27 cellular contexts compared by ENCODE assay signal in the genomic region with DNA sequence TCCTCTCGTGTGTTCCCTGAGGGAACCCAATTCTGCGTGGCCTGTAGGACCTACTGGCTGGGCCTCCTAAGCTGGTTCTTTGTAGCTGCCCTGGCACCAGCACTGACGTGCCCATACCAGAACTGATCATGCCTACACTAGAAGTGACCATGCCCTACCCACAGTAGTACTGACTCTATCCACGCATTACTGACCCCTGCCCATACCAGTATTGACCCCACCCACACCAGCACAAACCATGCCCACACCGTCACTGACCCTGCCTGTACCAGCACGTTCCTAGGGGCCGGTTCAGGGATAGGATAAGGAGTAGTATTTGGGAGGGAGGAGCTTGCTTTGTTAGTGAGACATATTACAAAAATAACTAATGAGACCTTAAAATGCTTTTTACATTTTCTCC.
"Had no signal": no experiment of that assay in that cellular context is flagged by ENCODE, and none has a peak within 500 bp of the region (broad histone marks: within the 10 kb centered on the region; RNA-seq: fewer than 3 reads in every experiment).

No MANE protein-coding gene starts in this region.

- H3K9me3 ChIP-seq: ovary, psoas muscle, right lobe of liver, sigmoid colon, stomach, thoracic aorta, thyroid gland, tibial nerve, upper lobe of left lung, uterus had no signal

- ATAC-seq: psoas muscle; stimulated activated effector memory CD8-positive, alpha-beta T cell treated with anti-CD3 and anti-CD28 coated beads, Interleukin-12 subunit alpha, Interleukin-12 subunit beta, amount 100 ng/mL, for 72 hours; stimulated activated naive B cell treated with anti-CD40 and anti-IgM and Interleukin-4, amounts not matched to agents 10 μg/mL and 1 μg/mL and 100 μg/mL, for 72 hours had no signal

- H3K9ac ChIP-seq: neural progenitor cell, parathyroid adenoma had no signal

- H3K4me3 ChIP-seq: neural progenitor cell, ovary, psoas muscle, right lobe of liver, sigmoid colon, stomach, thoracic aorta, thyroid gland, tibial nerve, upper lobe of left lung, uterus had no signal

- H3K4me1 Mint-ChIP-seq: naive B cell; nephron; neural progenitor cell; stimulated activated effector memory CD8-positive, alpha-beta T cell treated with anti-CD3 and anti-CD28 coated beads, Interleukin-12 subunit alpha, Interleukin-12 subunit beta, amount 100 ng/mL, for 72 hours; stimulated activated naive B cell treated with anti-CD40 and anti-IgM and Interleukin-4, amounts not matched to agents 10 μg/mL and 1 μg/mL and 100 μg/mL, for 72 hours had no signal

- DNase-seq: naive B cell; occipital lobe; ovary; posterior cingulate gyrus; psoas muscle; right cardiac atrium; right lobe of liver; sigmoid colon; small intestine; stimulated activated CD4-positive, alpha-beta T cell treated with anti-CD3 and anti-CD28 coated beads, Interleukin-15, amount 100 ng/mL, for 24 hours; stimulated activated CD4-positive, alpha-beta T cell treated with anti-CD3 and anti-CD28 coated beads, Interleukin-2, amount 100 ng/mL, for 24 hours; stimulated activated CD4-positive, alpha-beta T cell treated with anti-CD3 and anti-CD28 coated beads, Interleukin-2, amount 100 ng/mL, for 48 hours; stimulated activated CD4-positive, alpha-beta T cell treated with anti-CD3 and anti-CD28 coated beads, Interleukin-4, amount 100 ng/mL, for 24 hours; stimulated activated naive B cell treated with anti-CD40 and anti-IgM and Interleukin-4, amounts not matched to agents 10 μg/mL and 1 μg/mL and 100 μg/mL, for 72 hours; stimulated activated naive CD4-positive, alpha-beta T cell treated with Interleukin-2 at 50 U/mL for 16 hours; stomach; thyroid gland; uterus had no signal

- H3K27ac ChIP-seq: neural progenitor cell, ovary, parathyroid adenoma, psoas muscle, right lobe of liver, sigmoid colon, stomach, thoracic aorta, thyroid gland, tibial nerve, upper lobe of left lung, uterus had no signal

- H3K36me3 ChIP-seq: ovary, uterus had no signal

- H3K9me3 Mint-ChIP-seq: stimulated activated effector memory CD8-positive, alpha-beta T cell treated with anti-CD3 and anti-CD28 coated beads, Interleukin-12 subunit alpha, Interleukin-12 subunit beta, amount 100 ng/mL, for 72 hours; stimulated activated naive B cell treated with anti-CD40 and anti-IgM and Interleukin-4, amounts not matched to agents 10 μg/mL and 1 μg/mL and 100 μg/mL, for 72 hours had no signal

- H3K4me1 ChIP-seq: neural progenitor cell, parathyroid adenoma, psoas muscle, right lobe of liver, sigmoid colon, stomach, tibial nerve, upper lobe of left lung, uterus had no signal

- H3K27ac Mint-ChIP-seq: naive B cell; nephron; neural progenitor cell; progenitor cell of endocrine pancreas; stimulated activated effector memory CD8-positive, alpha-beta T cell treated with anti-CD3 and anti-CD28 coated beads, Interleukin-12 subunit alpha, Interleukin-12 subunit beta, amount 100 ng/mL, for 72 hours; stimulated activated naive B cell treated with anti-CD40 and anti-IgM and Interleukin-4, amounts not matched to agents 10 μg/mL and 1 μg/mL and 100 μg/mL, for 72 hours; stimulated activated naive CD8-positive, alpha-beta T cell treated with anti-CD3 and anti-CD28 coated beads, Interleukin-15, Interleukin-2, amounts not matched to agents 100 ng/mL and 50 ng/mL, for 24 hours had no signal

- H3K27me3 ChIP-seq: neural progenitor cell, ovary, right lobe of liver, sigmoid colon, stomach, thyroid gland, tibial nerve, upper lobe of left lung, uterus had no signal

- H3K27me3 Mint-ChIP-seq: naive B cell; progenitor cell of endocrine pancreas; stimulated activated naive B cell treated with anti-CD40 and anti-IgM and Interleukin-4, amounts not matched to agents 10 μg/mL and 1 μg/mL and 100 μg/mL, for 72 hours; stimulated activated naive CD8-positive, alpha-beta T cell treated with anti-CD3 and anti-CD28 coated beads, Interleukin-15, Interleukin-2, amounts not matched to agents 100 ng/mL and 50 ng/mL, for 24 hours had no signal

- H3K4me3 Mint-ChIP-seq: naive B cell; nephron; neural progenitor cell; stimulated activated effector memory CD8-positive, alpha-beta T cell treated with anti-CD3 and anti-CD28 coated beads, Interleukin-12 subunit alpha, Interleukin-12 subunit beta, amount 100 ng/mL, for 72 hours; stimulated activated naive B cell treated with anti-CD40 and anti-IgM and Interleukin-4, amounts not matched to agents 10 μg/mL and 1 μg/mL and 100 μg/mL, for 72 hours; stimulated activated naive CD8-positive, alpha-beta T cell treated with anti-CD3 and anti-CD28 coated beads, Interleukin-15, Interleukin-2, amounts not matched to agents 100 ng/mL and 50 ng/mL, for 24 hours had no signal

- H3K36me3 Mint-ChIP-seq: naive B cell; stimulated activated effector memory CD8-positive, alpha-beta T cell treated with anti-CD3 and anti-CD28 coated beads, Interleukin-12 subunit alpha, Interleukin-12 subunit beta, amount 100 ng/mL, for 72 hours; stimulated activated naive B cell treated with anti-CD40 and anti-IgM and Interleukin-4, amounts not matched to agents 10 μg/mL and 1 μg/mL and 100 μg/mL, for 72 hours had no signal
